7 cellular contexts compared by ENCODE assay signal in the genomic region with DNA sequence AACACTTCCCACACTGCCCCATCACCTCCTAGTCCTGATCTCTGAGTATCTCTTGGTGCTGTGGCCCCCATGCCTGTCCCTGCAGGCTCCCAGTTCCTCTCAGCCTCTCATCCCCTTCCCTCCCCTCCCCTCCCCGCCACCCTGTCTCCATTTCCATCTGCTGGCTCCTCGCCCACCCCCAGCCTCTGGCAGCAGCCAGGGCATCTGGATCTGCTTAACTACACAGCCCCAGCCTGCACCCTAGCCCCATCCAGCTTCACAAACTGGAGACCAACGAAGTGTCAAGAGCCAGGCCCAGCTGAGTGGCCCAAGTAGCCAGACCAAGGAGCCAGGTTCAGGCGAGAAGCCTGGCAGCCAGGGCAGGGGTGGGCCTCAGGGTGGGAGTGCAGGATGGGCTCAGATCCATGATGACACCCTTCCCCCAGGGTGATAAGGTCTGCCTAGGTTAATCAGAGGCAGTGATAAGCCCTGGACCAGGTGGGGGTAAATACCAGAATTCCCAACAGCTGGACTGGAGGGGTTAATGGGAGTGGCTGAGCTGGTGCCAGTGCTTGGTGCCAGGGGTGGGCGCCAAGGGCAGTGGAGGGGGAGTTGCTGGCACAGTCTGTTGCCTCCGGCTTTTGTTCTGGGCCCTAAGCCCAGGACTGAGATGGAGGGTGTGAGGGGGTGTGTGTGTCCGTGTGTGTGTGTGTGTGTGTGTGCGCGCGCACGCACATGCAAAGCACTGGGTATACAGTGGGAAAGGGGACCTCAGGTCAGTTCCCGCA. TPM values are rescaled to one million over a fixed set of nuclear protein-coding genes. Genes with fewer than 3 reads are reported as not detected.
DNase-seq lines count a peak whose midpoint lies in the region; ATAC-seq and TF ChIP-seq lines count a peak whose summit lies in the region.
"Had no signal": no experiment of that assay in that cellular context is flagged by ENCODE, and none has a peak within 500 bp of the region (broad histone marks: within the 10 kb centered on the region; RNA-seq: fewer than 3 reads in every experiment).

No MANE protein-coding gene starts in this region.

- no peaks in the 10 kb centered on the region for H3K9me3 Mint-ChIP-seq in naive thymus-derived CD4-positive, alpha-beta T cell

- H3K27me3 Mint-ChIP-seq in naive thymus-derived CD4-positive, alpha-beta T cell: no peaks in the 10 kb centered on the region

- intact Hi-C loops in body of pancreas (cut with DNase I): no loop called here
- intact Hi-C loops in naive thymus-derived CD4-positive, alpha-beta T cell (cut with micrococcal nuclease): no loop called here

- WGBS in body of pancreas, 2 donors: 14 to 16% methylated on average over 8 to 12 of the region's 12 CpGs

- peaks cover 19 to 38% (median 25%) of the 10 kb centered on the region in 7 donors for H3K4me1 Mint-ChIP-seq in naive thymus-derived CD4-positive, alpha-beta T cell

- peaks cover 49% of the 10 kb centered on the region for H3K4me1 ChIP-seq in body of pancreas
- peaks cover 0 to 13% of the 10 kb centered on the region in 2 donors for H3K4me1 ChIP-seq in naive thymus-derived CD4-positive, alpha-beta T cell (ENCODE audit: control insufficient read depth in 2 of 2, insufficient read depth in 2 of 2, low read length in 2 of 2)

- DNase-seq in DMS79 (lab: John Stamatoyannopoulos, UW) (peak; percentile 56), body of pancreas (peak; percentile 72 to 84 (median 77)), MV-4-11 (lab: John Stamatoyannopoulos, UW) (no peak), NCI-H1417 (lab: John Stamatoyannopoulos, UW) (no peak)
- no peak for DNase-seq in naive thymus-derived CD4-positive, alpha-beta T cell

- peak overlapping the region in 6 of 9 donors; percentile 10 to 57 (median 50) for H3K27ac Mint-ChIP-seq in naive thymus-derived CD4-positive, alpha-beta T cell

- TF ChIP-seq CTCF in body of pancreas (IDR thresholded peaks at IDR 0.05): no peak

- CTCF ChIA-PET in naive thymus-derived CD4-positive, alpha-beta T cell (lab: Charles Lee): no interaction called here

- no peaks in the 10 kb centered on the region for H3K27me3 ChIP-seq in body of pancreas
- H3K27me3 ChIP-seq in naive thymus-derived CD4-positive, alpha-beta T cell (ENCODE audit: control insufficient read depth in 2 of 2, insufficient read depth in 2 of 2, low read length in 2 of 2): no peaks in the 10 kb centered on the region

- H3K4me3 ChIP-seq in body of pancreas: no peak overlapping the region
- H3K4me3 ChIP-seq in naive thymus-derived CD4-positive, alpha-beta T cell (ENCODE audit: low read length): no peak overlapping the region

- H3K4me3 Mint-ChIP-seq in naive thymus-derived CD4-positive, alpha-beta T cell: no peak overlapping the region

- TF ChIP-seq POLR2A in body of pancreas (IDR thresholded peaks at IDR 0.05): no peak

- POLR2A ChIA-PET in naive thymus-derived CD4-positive, alpha-beta T cell (lab: Charles Lee): interaction anchor here (1.3 to 1.9 kb wide), 2 partner anchors 8 to 417 kb away, joined by 3 to 7 read pairs; a partner anchor contains a TSS

- no peaks in the 10 kb centered on the region for H3K9me3 ChIP-seq in body of pancreas
- no peaks in the 10 kb centered on the region for H3K9me3 ChIP-seq in naive thymus-derived CD4-positive, alpha-beta T cell (ENCODE audit: control insufficient read depth in 2 of 3, low read length in 3 of 3)

- peaks cover under 1 to 15% (median 4%) of the 10 kb centered on the region in 5 donors for H3K36me3 Mint-ChIP-seq in naive thymus-derived CD4-positive, alpha-beta T cell

- no peaks in the 10 kb centered on the region for H3K36me3 ChIP-seq in body of pancreas (replicated peaks in 1 of 2; ENCODE audit: insufficient read depth in 1 of 2, low read depth in 2 of 2)
- H3K36me3 ChIP-seq in naive thymus-derived CD4-positive, alpha-beta T cell (ENCODE audit: control insufficient read depth in 2 of 3, insufficient read depth in 3 of 3, low read length in 3 of 3): peaks cover 1 to 23% (median 4%) of the 10 kb centered on the region in 3 experiments

- H3K27ac ChIP-seq in body of pancreas: peak overlapping the region; percentile 25 to 57 (median 37)
- no peak overlapping the region for H3K27ac ChIP-seq in naive thymus-derived CD4-positive, alpha-beta T cell (ENCODE audit: low read depth, low read length)

- peak; percentile 73 for ATAC-seq in body of pancreas
- ATAC-seq in naive thymus-derived CD4-positive, alpha-beta T cell: no peak
- ATAC-seq in HG03095 (IDR thresholded peaks at IDR 0.05; ENCODE audit: unreplicated experiment): no peak

RNA-seq across cellular contexts. Expression of a gene that starts 2.5 kb away (rescaled TPM):
- 10 to 100 TPM; 14.5 to 27.4 TPM for total RNA-seq in body of pancreas
- total RNA-seq in naive thymus-derived CD4-positive, alpha-beta T cell: 100 to 1,000 TPM in 4 of 5 experiments, 10 to 100 TPM in 1; 81.7 to 185 (median 144) TPM
- polyA plus RNA-seq in naive thymus-derived CD4-positive, alpha-beta T cell: 1 to 10 TPM; 8.5 to 8.6 TPM

RNA-seq across cellular contexts. Expression of a gene that starts 8.0 kb away (rescaled TPM):
- total RNA-seq in body of pancreas: not detected
- total RNA-seq in naive thymus-derived CD4-positive, alpha-beta T cell: not detected
- polyA plus RNA-seq in naive thymus-derived CD4-positive, alpha-beta T cell: not detected
- total RNA-seq: epithelial cell of proximal tubule had no signal

RNA-seq across cellular contexts. Expression of a gene that starts 8.0 kb away (rescaled TPM):
- total RNA-seq in body of pancreas: 10 to 100 TPM; 31.6 to 33.2 TPM
- total RNA-seq in naive thymus-derived CD4-positive, alpha-beta T cell: 100 to 1,000 TPM; 126 to 217 (median 162) TPM
- polyA plus RNA-seq in naive thymus-derived CD4-positive, alpha-beta T cell: 10 to 100 TPM; 57.6 to 59.1 TPM

RNA-seq across cellular contexts. Expression of a gene that starts 16.9 kb away (rescaled TPM):
- 10 to 100 TPM; 26.7 to 57.1 TPM for total RNA-seq in body of pancreas
- 10 to 100 TPM; 20.7 to 63.8 (median 46.0) TPM for total RNA-seq in naive thymus-derived CD4-positive, alpha-beta T cell
- polyA plus RNA-seq in naive thymus-derived CD4-positive, alpha-beta T cell: 100 to 1,000 TPM in 1 of 2 donors, 10 to 100 TPM in 1; 93.5 to 102 TPM

RNA-seq across cellular contexts. Expression of a gene that starts 25.6 kb away (rescaled TPM):
- total RNA-seq in body of pancreas: not detected
- total RNA-seq in naive thymus-derived CD4-positive, alpha-beta T cell: under 1 TPM in 2 of 5 experiments, not detected in 3; 0.27 to 0.36 TPM
- polyA plus RNA-seq in naive thymus-derived CD4-positive, alpha-beta T cell: not detected
- total RNA-seq: epithelial cell of proximal tubule had no signal

Comparison
In these comparisons a context has a peak if more than half of its experiments do, and no peak if none do; other contexts are left out.
1. DNase-seq: peak in DMS79 (single experiment) and body of pancreas (4 of 4); none in naive thymus-derived CD4-positive, alpha-beta T cell (0 of 9), MV-4-11 (single experiment) and NCI-H1417 (0 of 3).